Comparison of ENCODE assay signal across 1 cellular context in genomic region chr3:184300377-184300717, GRCh38.
A peak's percentile ranks its signal among the peaks of the same experiment; 100 is the strongest.
TF ChIP-seq lines count a peak whose summit lies in the region.

No MANE protein-coding gene starts in this region.

TF ChIP-seq in IMR-90, 13 proteins besides CTCF, POLR2A, EP300 and RAD21 (continued from another document):
- TF ChIP-seq ELK1 (IDR thresholded peaks at IDR 0.05; ENCODE audit: borderline replicate concordance, low read depth, low read length) (no peak), FOS (IDR thresholded peaks at IDR 0.05; ENCODE audit: low read depth, low read length) (peak; percentile 19; the same call in 1 of the 2 replicates), CEBPB (IDR thresholded peaks at IDR 0.05; ENCODE audit: low read depth, low read length) (no peak)
